Comparison of ENCODE assay signal across 9 cellular contexts in genomic region chr1:160665330-160666078, GRCh38. TPM values are rescaled to one million over a fixed set of nuclear protein-coding genes. Genes with fewer than 3 reads are reported as not detected.
DNase-seq lines count a peak whose midpoint lies in the region; ATAC-seq, FAIRE-seq and TF ChIP-seq lines count a peak whose summit lies in the region.
"Had no signal": no experiment of that assay in that cellular context is flagged by ENCODE, and none has a peak within 500 bp of the region (broad histone marks: within the 10 kb centered on the region; RNA-seq: fewer than 3 reads in every experiment).

No MANE protein-coding gene starts in this region.

- TF ChIP-seq EP300 in H1 (IDR thresholded peaks at IDR 0.05; ENCODE audit: borderline replicate concordance in 1 of 2, low read depth in 2 of 2, low read length in 2 of 2) = no peak

- ATAC-seq in GM18502 (IDR thresholded peaks at IDR 0.05; ENCODE audit: poor library complexity, unreplicated experiment) (peak; percentile 17), GM21825 (IDR thresholded peaks at IDR 0.05; ENCODE audit: unreplicated experiment) (no peak)

- no peaks in the 10 kb centered on the region for H3K79me1 ChIP-seq in H1 (ENCODE audit: low read depth, low read length)

- H3K9ac ChIP-seq in H1 (replicated peaks in 1 of 4; ENCODE audit: extremely low read depth in 1 of 4, low read depth in 3 of 4, low read length in 3 of 4) (no peak overlapping the region), parathyroid adenoma (no peak overlapping the region)

- peak overlapping the region; percentile 87 for H3K4ac ChIP-seq in H1 (replicated peaks; ENCODE audit: insufficient read length, low read depth, low read length)

- no peaks in the 10 kb centered on the region for H3K27me3 ChIP-seq in H1 (replicated peaks in 1 of 4; ENCODE audit: control insufficient read depth in 3 of 4, extremely low read depth in 1 of 4, insufficient read depth in 3 of 4, low read length in 3 of 4)
- H3K27me3 ChIP-seq in parathyroid adenoma (ENCODE audit: control insufficient read depth, insufficient read depth, low read length) = no peaks in the 10 kb centered on the region

- H3K23me2 ChIP-seq in H1 (ENCODE audit: low read depth, low read length) = no peaks in the 10 kb centered on the region

- peak overlapping the region; percentile 73 for H2BK120ac ChIP-seq in H1 (replicated peaks; ENCODE audit: low read depth, low read length)

- H4K5ac ChIP-seq in H1 (ENCODE audit: insufficient read length, low read depth, low read length) = no peak overlapping the region

- H3K23ac ChIP-seq in H1 (ENCODE audit: insufficient read length) = no peak overlapping the region

- H2BK5ac ChIP-seq in H1 (ENCODE audit: low read depth, low read length) = peak overlapping the region; percentile 55; the same call in 1 of the 2 replicates

- 0 out of 2 replicates have a peak overlapping the region, but pooled peaks have one; percentile 48 for H2AFZ ChIP-seq in H1 (ENCODE audit: low read length)
- no peak overlapping the region for H2AFZ ChIP-seq in parathyroid adenoma

- H3K18ac ChIP-seq in H1 (ENCODE audit: extremely low read depth, low read length) = peak overlapping the region; percentile 42; the same call in 1 of the 2 replicates

- H2AK5ac ChIP-seq in H1 (ENCODE audit: low read depth, low read length) = 0 out of 2 replicates have a peak overlapping the region, but pooled peaks have one; percentile 13

- peak overlapping the region; percentile 87; the same call in 1 of the 2 replicates for H2BK20ac ChIP-seq in H1 (ENCODE audit: low read length)

- no peak overlapping the region for H3K27ac ChIP-seq in H1 (ENCODE audit: low read depth, low read length)
- peak overlapping the region; percentile 56 for H3K27ac ChIP-seq in parathyroid adenoma

- no peak for TF ChIP-seq POLR2A in H1 (IDR thresholded peaks at IDR 0.05; ENCODE audit: control extremely low read depth in 1 of 2, low read depth in 2 of 2, low read length in 2 of 2)

- H3K36me3 ChIP-seq in H1 (ENCODE audit: control insufficient read depth in 2 of 4, insufficient read depth in 4 of 4, low read length in 3 of 4) (no peaks in the 10 kb centered on the region; a peak in 1 of 8 replicates), parathyroid adenoma (ENCODE audit: control insufficient read depth, insufficient read depth, low read length) (no peaks in the 10 kb centered on the region)

- H3K79me2 ChIP-seq in H1 (ENCODE audit: control insufficient read depth in 1 of 2, insufficient read depth in 2 of 2, low read length in 2 of 2) (no peaks in the 10 kb centered on the region), parathyroid adenoma (no peaks in the 10 kb centered on the region)

- TF ChIP-seq RAD21 in H1 (IDR thresholded peaks at IDR 0.05 in 1 of 2, conservative IDR thresholded peaks at IDR 0.05 in 1 of 2; ENCODE audit: low read depth in 2 of 2, low read length in 2 of 2) = no peak

- WGBS in H1 (ENCODE audit: extremely low coverage in 1 of 2, insufficient coverage in 1 of 2, insufficient read length in 1 of 2, insufficient replicate concordance in 2 of 2, low coverage in 1 of 2, low lambda C conversion rate in 2 of 2, missing lambda C conversion rate in 1 of 2), 2 experiments = 80% methylated on average over 6 of the region's 6 CpGs; no CpG with 5 or more reads in 1 of the 2 experiments

- POLR2A ChIA-PET in H1 (lab: Charles Lee; ENCODE audit: partially characterized antibody) = interaction anchor here (1.1 kb wide), 1 partner anchor 14 kb away, joined by 4 read pairs; no protein-coding TSS in a partner anchor

- H3K9me3 ChIP-seq in H1 (ENCODE audit: insufficient read depth in 2 of 2, low read depth in 1 of 2, low read length in 1 of 2) (peaks cover 4 to 5% of the 10 kb centered on the region in 2 experiments; a peak in 3 of 4 replicates), parathyroid adenoma (ENCODE audit: control insufficient read depth, low read length) (no peaks in the 10 kb centered on the region)

- no peak overlapping the region; the same call in 1 of the 2 replicates for H2BK12ac ChIP-seq in H1 (ENCODE audit: low read depth, low read length)

- no peaks in the 10 kb centered on the region for H4K20me1 ChIP-seq in H1 (replicated peaks in 1 of 2; ENCODE audit: control insufficient read depth in 1 of 2, insufficient read depth in 2 of 2, low read length in 2 of 2)

- no peak overlapping the region for H2BK15ac ChIP-seq in H1 (ENCODE audit: low read length)

- FAIRE-seq in H1 (lab: Jason Lieb, UNC) = no peak

- no peak overlapping the region for H3K14ac ChIP-seq in H1 (ENCODE audit: insufficient read length)

- peak; percentile 96 for DNase-seq in OCI-M1 (lab: John Stamatoyannopoulos, UW)
- no peak for DNase-seq in H1 (ENCODE audit: low read depth in 1 of 2, low spot score in 2 of 2)
- no peak for DNase-seq in NCI-H510A (lab: John Stamatoyannopoulos, UW)
- no peak for DNase-seq in NCI-H345 (lab: John Stamatoyannopoulos, UW)
- DNase-seq in NCI-H1105 (lab: John Stamatoyannopoulos, UW) = no peak
- DNase-seq: NCI-H69 had no signal

- H3K4me2 ChIP-seq in H1 (ENCODE audit: insufficient read depth in 1 of 2, low read depth in 2 of 2, low read length in 2 of 2) = no peak overlapping the region
- no peak overlapping the region for H3K4me2 ChIP-seq in parathyroid adenoma (ENCODE audit: low read length)

- H3K56ac ChIP-seq in H1 (replicated peaks; ENCODE audit: insufficient read length, low read depth, low read length) = no peak overlapping the region

- H3K4me3 ChIP-seq in H1 (ENCODE audit: extremely low read depth in 1 of 4, insufficient read depth in 2 of 4, low read depth in 3 of 4, low read length in 4 of 4) = no peak overlapping the region
- H3K4me3 ChIP-seq in parathyroid adenoma (ENCODE audit: low read depth, low read length) = no peak overlapping the region

- peak overlapping the region; percentile 44 for H4K91ac ChIP-seq in H1 (replicated peaks; ENCODE audit: insufficient read length, low read length)

- TF ChIP-seq CTCF in H1 (IDR thresholded peaks at IDR 0.05; ENCODE audit: control extremely low read depth in 1 of 3, insufficient read depth in 1 of 3, low read depth in 1 of 3, low read length in 3 of 3) = no peak
- TF ChIP-seq CTCF in parathyroid adenoma (IDR thresholded peaks at IDR 0.05) = no peak

- no peak overlapping the region for H4K8ac ChIP-seq in H1 (ENCODE audit: extremely low read depth, insufficient read depth, low read length)

- CTCF ChIA-PET in H1 (lab: Charles Lee; ENCODE audit: partially characterized antibody) = interaction anchor here (1.2 to 5.7 kb wide), 4 partner anchors 9 to 18 kb away, joined by 3 to 32 read pairs (median 4); no protein-coding TSS in a partner anchor

- H3K4me1 ChIP-seq in H1 (replicated peaks in 1 of 4; ENCODE audit: control insufficient read depth in 3 of 4, insufficient read depth in 4 of 4, low read length in 3 of 4) (peaks cover 0 to 8% (median 0%) of the 10 kb centered on the region in 4 experiments; a peak in 1 of 7 replicates), parathyroid adenoma (no peaks in the 10 kb centered on the region)

TF ChIP-seq in H1, 55 proteins besides CTCF, POLR2A, EP300 and RAD21:
- TF ChIP-seq SIX5 (IDR thresholded peaks at IDR 0.05; ENCODE audit: low read depth, low read length) (no peak), TAF7 (optimal IDR thresholded peaks at IDR 0.05; ENCODE audit: borderline replicate concordance, low read depth, low read length) (peak; percentile 36)

RNA-seq across cellular contexts. Expression of gene SLAMF1, which starts 18.7 kb away (rescaled TPM):
- total RNA-seq in H1 (2021; fragmentation: NEBNext Ultra II Directional; extraction: Animal tissue kit (Norgen Biotek cat#: 25700)) = not detected in 2 replicates
- not detected in 2 replicates for polyA plus RNA-seq in H1 (2011; rRNA removed)
- polyA plus RNA-seq in H1 (2011; cell fraction: cytosol; rRNA removed) = not detected
- not detected for polyA plus RNA-seq in H1 (2011; cell fraction: nucleus; rRNA removed)
- not detected in 4 replicates for polyA plus RNA-seq in H1 (2012, experiment 1 of 2)
- polyA plus RNA-seq in H1 (2012, experiment 2 of 2) = not detected
- not detected for polyA plus RNA-seq in H1 (2013, experiment 1 of 2)
- 0.02 TPM for polyA plus RNA-seq in H1 (2013, experiment 2 of 2)
- not detected in 2 replicates for polyA minus RNA-seq in H1 (2011; rRNA and poly(A)+ RNA removed)
- not detected for polyA minus RNA-seq in H1 (2011; cell fraction: cytosol; rRNA and poly(A)+ RNA removed)
- not detected for polyA minus RNA-seq in H1 (2011; cell fraction: nucleus; rRNA and poly(A)+ RNA removed)

RNA-seq across cellular contexts. Expression of gene CD48, which starts 46.1 kb away (rescaled TPM):
- not detected in 2 replicates for total RNA-seq in H1 (2021; fragmentation: NEBNext Ultra II Directional; extraction: Animal tissue kit (Norgen Biotek cat#: 25700))
- 0.08 TPM in 1 of 2 replicates, not detected in the other for polyA plus RNA-seq in H1 (2011; rRNA removed)
- 0.05 TPM for polyA plus RNA-seq in H1 (2011; cell fraction: cytosol; rRNA removed)
- polyA plus RNA-seq in H1 (2011; cell fraction: nucleus; rRNA removed) = not detected
- polyA plus RNA-seq in H1 (2012, experiment 1 of 2) = 0.11 to 0.46 TPM (median 0.28 TPM) in 4 replicates
- not detected for polyA plus RNA-seq in H1 (2012, experiment 2 of 2)
- not detected for polyA plus RNA-seq in H1 (2013, experiment 1 of 2)
- not detected for polyA plus RNA-seq in H1 (2013, experiment 2 of 2)
- polyA minus RNA-seq in H1 (2011; rRNA and poly(A)+ RNA removed) = not detected in 2 replicates
- not detected for polyA minus RNA-seq in H1 (2011; cell fraction: cytosol; rRNA and poly(A)+ RNA removed)
- not detected for polyA minus RNA-seq in H1 (2011; cell fraction: nucleus; rRNA and poly(A)+ RNA removed)
